In the genomic region with DNA sequence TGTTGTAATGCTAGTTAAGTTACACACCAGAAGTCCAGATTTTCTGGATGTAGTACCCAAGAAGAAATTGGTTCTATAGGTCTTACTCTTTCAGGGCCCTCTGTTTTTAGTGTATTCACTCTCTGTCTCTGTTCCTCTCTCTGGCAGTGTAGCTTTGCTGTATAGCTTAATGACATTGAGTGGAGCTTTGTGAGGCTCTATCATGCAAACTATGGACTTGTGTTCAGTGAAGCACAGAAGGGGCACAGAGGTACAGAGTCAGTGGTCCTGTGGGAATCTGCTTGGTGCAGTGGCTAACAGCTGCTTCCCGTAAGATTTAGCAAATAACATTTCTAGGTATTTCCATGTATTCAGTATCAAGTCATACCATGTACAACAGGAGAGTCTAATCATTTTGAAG, we compare ENCODE assay signal across 9 cellular contexts. TPM values are rescaled to one million over a fixed set of nuclear protein-coding genes. Genes with fewer than 3 reads are reported as not detected.
"Had no signal": no experiment of that assay in that cellular context is flagged by ENCODE, and none has a peak within 500 bp of the region (broad histone marks: within the 10 kb centered on the region; RNA-seq: fewer than 3 reads in every experiment).

No MANE protein-coding gene starts in this region.

- H3K4me3 ChIP-seq: GM23248, HAP-1, K562 had no signal

- H3K27ac ChIP-seq: GM23248, HL-60 had no signal

- H3K9me3 ChIP-seq: HAP-1 had no signal

- FAIRE-seq: K562 had no signal

- H3K9ac ChIP-seq: GM23248 had no signal

- DNase-seq: GM23248, GOT3, H7, HFFc6, IMR-90 had no signal

- ATAC-seq: HCT116, K562 had no signal

- H2AFZ ChIP-seq: GM23248 had no signal

RNA-seq across cellular contexts. Expression of a gene that starts 26.1 kb away (rescaled TPM):
- total RNA-seq: GM23248, H7, HFFc6, IMR-90, K562 had no signal
- polyA plus RNA-seq: GM23248, IMR-90, K562 had no signal
